Comparison of ENCODE assay signal across 22 cellular contexts in genomic region chr1:100142343-100142742, GRCh38. TPM values are rescaled to one million over a fixed set of nuclear protein-coding genes. Genes with fewer than 3 reads are reported as not detected.
DNase-seq lines count a peak whose midpoint lies in the region; ATAC-seq, FAIRE-seq and TF ChIP-seq lines count a peak whose summit lies in the region.
"Had no signal": no experiment of that assay in that cellular context is flagged by ENCODE, and none has a peak within 500 bp of the region (broad histone marks: within the 10 kb centered on the region; RNA-seq: fewer than 3 reads in every experiment).

No MANE protein-coding gene starts in this region.

- no peak overlapping the region for H3K9ac ChIP-seq in K562 (ENCODE audit: insufficient read depth in 1 of 2, low read depth in 2 of 2, low read length in 2 of 2)

- no peak overlapping the region for H3K4me2 ChIP-seq in K562 (ENCODE audit: insufficient read depth, low read length)
- H3K4me2 ChIP-seq: A549 had no signal

- no peak for DNase-seq in activated naive CD4-positive, alpha-beta T cell treated with anti-CD3 and anti-CD28 coated beads, Interleukin-2, amount 50 U/mL, for 72 hours (ENCODE audit: low spot score in 2 of 2)
- DNase-seq in activated naive CD4-positive, alpha-beta T cell (lab: John Stamatoyannopoulos, UW), result no peak
- DNase-seq in GM18507 (ENCODE audit: extremely low spot score, insufficient read length, low read depth) (no peak), K562 (ENCODE audit: extremely low read depth in 1 of 4, low spot score in 3 of 4) (peak in 1 of 4 experiments; percentile 20), COR-L47 (lab: John Stamatoyannopoulos, UW) (no peak), HPDE6-E6E7 (ENCODE audit: extremely low spot score) (no peak), thyroid gland (no peak)
- DNase-seq: GOT3, NCI-H1048, NCI-H1417, NCI-H1694 treated with DMSO at 0.1 percent for 48 hours, NCI-H2081, NCI-H2227 treated with DMSO at 0.1 percent for 48 hours, NCI-H526 treated with DMSO at 0.1 percent for 48 hours, Right ventricle myocardium superior, RPMI8226 had no signal

- H3K36me3 ChIP-seq in K562 (ENCODE audit: control insufficient read depth, insufficient read depth, low read length) (peaks cover 96% of the 10 kb centered on the region), thyroid gland (peaks cover 70 to 73% of the 10 kb centered on the region in 2 donors)

- no peaks in the 10 kb centered on the region for H3K9me3 ChIP-seq in K562 (replicated peaks; ENCODE audit: control insufficient read depth, insufficient read depth, low read depth, low read length)
- no peaks in the 10 kb centered on the region for H3K9me3 ChIP-seq in thyroid gland
- H3K9me3 ChIP-seq: A549, HAP-1, SJSA1 had no signal

- H3K79me2 ChIP-seq in K562 (ENCODE audit: control insufficient read depth, insufficient read depth, low read length), result no peaks in the 10 kb centered on the region

- peak; percentile 18 for FAIRE-seq in GM18507 (lab: Jason Lieb, UNC)
- no peak for FAIRE-seq in K562 (lab: Jason Lieb, UNC)
- FAIRE-seq: A549 had no signal

- BruUV-seq in K562 (replicated peaks; lab: Mats Ljungman, UMichigan), result no TSS peak

- H3K4me1 ChIP-seq in K562 (replicated peaks in 1 of 2; ENCODE audit: control insufficient read depth in 2 of 2, insufficient read depth in 2 of 2, low read length in 2 of 2) (peaks cover 0 to 11% of the 10 kb centered on the region in 2 experiments; a peak in 2 of 5 replicates), thyroid gland (no peaks in the 10 kb centered on the region)
- H3K4me1 ChIP-seq: A549, HAP-1, SJSA1 had no signal

- in situ Hi-C loops in K562 (cut with MboI), result no loop called here

- TF ChIP-seq CTCF in K562 (IDR thresholded peaks at IDR 0.05 in 2 of 3, conservative IDR thresholded peaks at IDR 0.05 in 1 of 3; ENCODE audit: insufficient read depth in 2 of 3, low read depth in 1 of 3, low read length in 3 of 3) (no peak), thyroid gland (IDR thresholded peaks at IDR 0.05) (no peak)

- TF ChIP-seq RAD21 in K562 (CRISPR knock-in tag; conservative IDR thresholded peaks at IDR 0.05 in 1 of 2, IDR thresholded peaks at IDR 0.05 in 1 of 2), result no peak

- H3K9me1 ChIP-seq in K562 (ENCODE audit: control insufficient read depth, insufficient read depth, low read length), result peaks cover 3% of the 10 kb centered on the region

- no peak overlapping the region for H3K4me3 Mint-ChIP-seq in stimulated activated memory B cell treated with anti-CD40 and anti-IgM and Interleukin-4, amounts not matched to agents 10 μg/mL and 1 μg/mL and 100 μg/mL, for 72 hours
- H3K4me3 Mint-ChIP-seq: IgD-negative memory B cell had no signal

- no peaks in the 10 kb centered on the region for H3K27me3 Mint-ChIP-seq in stimulated activated memory B cell treated with anti-CD40 and anti-IgM and Interleukin-4, amounts not matched to agents 10 μg/mL and 1 μg/mL and 100 μg/mL, for 72 hours
- H3K27me3 Mint-ChIP-seq: IgD-negative memory B cell had no signal

- H3K27me3 ChIP-seq in K562 (ENCODE audit: control insufficient read depth in 2 of 2, insufficient read depth in 2 of 2, low read length in 2 of 2), result no peaks in the 10 kb centered on the region
- no peaks in the 10 kb centered on the region for H3K27me3 ChIP-seq in thyroid gland
- H3K27me3 ChIP-seq: SJSA1 had no signal

- no peaks in the 10 kb centered on the region for H3K9me3 Mint-ChIP-seq in activated naive CD4-positive, alpha-beta T cell treated with anti-CD3 and anti-CD28 coated beads, Interleukin-2, amount 50 U/mL, for 72 hours
- no peaks in the 10 kb centered on the region for H3K9me3 Mint-ChIP-seq in stimulated activated memory B cell treated with anti-CD40 and anti-IgM and Interleukin-4, amounts not matched to agents 10 μg/mL and 1 μg/mL and 100 μg/mL, for 72 hours
- H3K9me3 Mint-ChIP-seq: IgD-negative memory B cell had no signal

- no peak overlapping the region for H3K27ac ChIP-seq in K562 (ENCODE audit: extremely low read depth, low read depth, low read length)
- no peak overlapping the region for H3K27ac ChIP-seq in thyroid gland
- H3K27ac ChIP-seq: A549, C4-2B, SJSA1 had no signal

- POLR2A ChIA-PET in K562 (lab: Yijun Ruan, JAX), result interaction anchor here (1.9 kb wide), 1 partner anchor 9 kb away, joined by 6 read pairs; the partner anchor contains the start of genes SASS6 and TRMT13

- H2AFZ ChIP-seq in K562 (ENCODE audit: low read depth, low read length), result no peak overlapping the region

- CTCF ChIA-PET in K562 (lab: Yijun Ruan, JAX; ENCODE audit: low intra/inter-chr PET ratio), result no interaction called here

- H3K27ac Mint-ChIP-seq in activated naive CD4-positive, alpha-beta T cell treated with anti-CD3 and anti-CD28 coated beads, Interleukin-2, amount 50 U/mL, for 72 hours, result peak overlapping the region; percentile 4 to 39
- H3K27ac Mint-ChIP-seq in stimulated activated memory B cell treated with anti-CD40 and anti-IgM and Interleukin-4, amounts not matched to agents 10 μg/mL and 1 μg/mL and 100 μg/mL, for 72 hours, result peak overlapping the region; percentile 15
- H3K27ac Mint-ChIP-seq: IgD-negative memory B cell had no signal

- no peaks in the 10 kb centered on the region for H4K20me1 ChIP-seq in K562 (replicated peaks; ENCODE audit: control insufficient read depth, insufficient read depth, low read length)

- ATAC-seq in activated naive CD4-positive, alpha-beta T cell treated with anti-CD3 and anti-CD28 coated beads, Interleukin-2, amount 50 U/mL, for 72 hours, result no peak
- ATAC-seq in K562, result no peak
- ATAC-seq in stimulated activated memory B cell treated with anti-CD40 and anti-IgM and Interleukin-4, amounts not matched to agents 10 μg/mL and 1 μg/mL and 100 μg/mL, for 72 hours, result no peak
- ATAC-seq: A549 had no signal

- no peak for TF ChIP-seq EP300 in K562 (IDR thresholded peaks at IDR 0.05; ENCODE audit: low read length)

- WGBS in K562 (ENCODE audit: insufficient coverage, low coverage, missing lambda C conversion rate), result 17% methylated on average over 3 of the region's 3 CpGs
- 91 to 96% methylated on average over 3 of the region's 3 CpGs for WGBS in thyroid gland, 2 donors

- H3K4me3 ChIP-seq in K562 (no peak overlapping the region), thyroid gland (replicated peaks in 1 of 3) (no peak overlapping the region)
- H3K4me3 ChIP-seq: A549, HAP-1, SJSA1 had no signal

- H3K36me3 Mint-ChIP-seq in activated naive CD4-positive, alpha-beta T cell treated with anti-CD3 and anti-CD28 coated beads, Interleukin-2, amount 50 U/mL, for 72 hours, result peaks cover 5 to 14% of the 10 kb centered on the region in 2 donors
- H3K36me3 Mint-ChIP-seq in stimulated activated memory B cell treated with anti-CD40 and anti-IgM and Interleukin-4, amounts not matched to agents 10 μg/mL and 1 μg/mL and 100 μg/mL, for 72 hours, result peaks cover 69% of the 10 kb centered on the region

- TF ChIP-seq POLR2A in K562 (conservative IDR thresholded peaks at IDR 0.05) (no peak), thyroid gland (IDR thresholded peaks at IDR 0.05) (no peak)

- no peaks in the 10 kb centered on the region for H3K4me1 Mint-ChIP-seq in stimulated activated memory B cell treated with anti-CD40 and anti-IgM and Interleukin-4, amounts not matched to agents 10 μg/mL and 1 μg/mL and 100 μg/mL, for 72 hours
- H3K4me1 Mint-ChIP-seq: IgD-negative memory B cell had no signal

- intact Hi-C loops in K562 (cut with micrococcal nuclease) (no loop called here), thyroid gland (cut with DNase I) (no loop called here)

RNA-seq across cellular contexts. Expression of gene TRMT13, which starts 9.4 kb away (rescaled TPM):
- 10 to 100 TPM; 15.5 to 17.5 TPM for total RNA-seq in activated naive CD4-positive, alpha-beta T cell treated with anti-CD3 and anti-CD28 coated beads, Interleukin-2, amount 50 U/mL, for 72 hours
- total RNA-seq in K562 (2011; cell fraction: chromatin; rRNA removed; ENCODE audit: low replicate concordance), result 19.3 and 67.4 TPM in 2 replicates
- total RNA-seq in K562 (2011; cell fraction: nucleolus; rRNA removed), result 7.8 and 12.4 TPM in 2 replicates
- total RNA-seq in K562 (2011; cell fraction: nucleoplasm; rRNA removed), result 20.9 and 33.7 TPM in 2 replicates
- 22.0 and 24.2 TPM in 2 replicates for total RNA-seq in K562 (2014; rRNA removed)
- total RNA-seq in K562 (2014; rRNA removed; fragmentation: Illumina TruSeq; extraction: Trizol), result 30.9 and 32.3 TPM in 2 replicates
- total RNA-seq in K562 (2015; rRNA removed; fragmentation: Illumina TruSeq; extraction: Trizol), result 26.8 and 28.9 TPM in 2 replicates
- total RNA-seq in K562 (2021), result 18.7 and 22.3 TPM in 2 replicates
- 26.8 and 33.0 TPM in 2 replicates for polyA plus RNA-seq in K562 (2011; rRNA removed)
- 1.8 and 4.8 TPM in 2 replicates for polyA plus RNA-seq in K562 (2011; cell fraction: cytosol; rRNA removed)
- 50.2 and 65.6 TPM in 2 replicates for polyA plus RNA-seq in K562 (2011; cell fraction: nucleus; rRNA removed)
- polyA plus RNA-seq in K562 (2012), result 15.6 and 16.2 TPM in 2 replicates
- polyA plus RNA-seq in K562 (2014; fragmentation: Illumina TruSeq; extraction: Trizol), result 26.3 and 31.1 TPM in 2 replicates
- polyA plus RNA-seq in K562 (2014; fragmentation: Nextera tagmentation; extraction: Ambion mirVana), result 10 to 100 TPM; 24.2 to 24.3 TPM
- polyA plus RNA-seq in K562 (2014; rRNA removed), result 25.6 and 30.3 TPM in 2 replicates
- 24.7 and 30.4 TPM in 2 replicates for polyA minus RNA-seq in K562 (2011; rRNA and poly(A)+ RNA removed)
- 5.4 and 12.7 TPM in 2 replicates for polyA minus RNA-seq in K562 (2011; cell fraction: cytosol; rRNA and poly(A)+ RNA removed)
- 27.5 and 45.0 TPM in 2 replicates for polyA minus RNA-seq in K562 (2011; cell fraction: nucleus; rRNA and poly(A)+ RNA removed)
- total RNA-seq in thyroid gland, result 10 to 100 TPM; 27.6 to 39.5 (median 36.1) TPM

RNA-seq across cellular contexts. Expression of gene SASS6, which starts 9.6 kb away (rescaled TPM):
- 10 to 100 TPM; 14.5 to 16.7 TPM for total RNA-seq in activated naive CD4-positive, alpha-beta T cell treated with anti-CD3 and anti-CD28 coated beads, Interleukin-2, amount 50 U/mL, for 72 hours
- total RNA-seq in K562 (2011; cell fraction: chromatin; rRNA removed; ENCODE audit: low replicate concordance), result 6.0 and 37.1 TPM in 2 replicates
- 3.0 and 4.3 TPM in 2 replicates for total RNA-seq in K562 (2011; cell fraction: nucleolus; rRNA removed)
- total RNA-seq in K562 (2011; cell fraction: nucleoplasm; rRNA removed), result 8.9 and 14.3 TPM in 2 replicates
- total RNA-seq in K562 (2014; rRNA removed) (14.8 and 15.4 TPM in 2 replicates), K562 (2014; rRNA removed; fragmentation: Illumina TruSeq; extraction: Trizol) (34.1 and 38.3 TPM in 2 replicates), K562 (2015; rRNA removed; fragmentation: Illumina TruSeq; extraction: Trizol) (28.8 and 32.9 TPM in 2 replicates), K562 (2021) (18.0 and 18.7 TPM in 2 replicates), thyroid gland (1 to 10 TPM; 2.6 to 4.6 (median 3.5) TPM)
- polyA plus RNA-seq in K562 (2011; rRNA removed) (8.4 and 11.6 TPM in 2 replicates), K562 (2014; fragmentation: Illumina TruSeq; extraction: Trizol) (22.4 and 29.2 TPM in 2 replicates), K562 (2014; fragmentation: Nextera tagmentation; extraction: Ambion mirVana) (10 to 100 TPM; 14.7 to 16.4 TPM), K562 (2014; rRNA removed) (14.9 and 18.5 TPM in 2 replicates)
- polyA plus RNA-seq in K562 (2011; cell fraction: cytosol; rRNA removed), result 0.83 and 2.3 TPM in 2 replicates
- 11.5 and 13.1 TPM in 2 replicates for polyA plus RNA-seq in K562 (2011; cell fraction: nucleus; rRNA removed)
- 11.9 and 12.3 TPM in 2 replicates for polyA plus RNA-seq in K562 (2012)
- polyA minus RNA-seq in K562 (2011; rRNA and poly(A)+ RNA removed), result 10.3 and 10.6 TPM in 2 replicates
- polyA minus RNA-seq in K562 (2011; cell fraction: cytosol; rRNA and poly(A)+ RNA removed), result 3.1 and 3.6 TPM in 2 replicates
- polyA minus RNA-seq in K562 (2011; cell fraction: nucleus; rRNA and poly(A)+ RNA removed), result 6.6 and 12.7 TPM in 2 replicates

RNA-seq across cellular contexts. Expression of gene LRRC39, which starts 35.7 kb away (rescaled TPM):
- under 1 TPM; 0.32 to 0.70 TPM for total RNA-seq in activated naive CD4-positive, alpha-beta T cell treated with anti-CD3 and anti-CD28 coated beads, Interleukin-2, amount 50 U/mL, for 72 hours
- total RNA-seq in K562 (2011; cell fraction: chromatin; rRNA removed; ENCODE audit: low replicate concordance), result 0.93 and 5.3 TPM in 2 replicates
- total RNA-seq in K562 (2011; cell fraction: nucleolus; rRNA removed), result 0.50 and 0.79 TPM in 2 replicates
- total RNA-seq in K562 (2011; cell fraction: nucleoplasm; rRNA removed), result 0.76 and 1.2 TPM in 2 replicates
- total RNA-seq in K562 (2014; rRNA removed), result 1.1 and 1.3 TPM in 2 replicates
- total RNA-seq in K562 (2014; rRNA removed; fragmentation: Illumina TruSeq; extraction: Trizol), result 1.2 and 1.5 TPM in 2 replicates
- 1.2 and 1.4 TPM in 2 replicates for total RNA-seq in K562 (2015; rRNA removed; fragmentation: Illumina TruSeq; extraction: Trizol)
- total RNA-seq in K562 (2021), result 0.69 and 1.1 TPM in 2 replicates
- 3.1 TPM in 2 replicates for polyA plus RNA-seq in K562 (2011; rRNA removed)
- 0.10 and 0.59 TPM in 2 replicates for polyA plus RNA-seq in K562 (2011; cell fraction: cytosol; rRNA removed)
- polyA plus RNA-seq in K562 (2011; cell fraction: nucleus; rRNA removed), result 5.3 and 8.0 TPM in 2 replicates
- polyA plus RNA-seq in K562 (2012), result 0.70 and 1.7 TPM in 2 replicates
- polyA plus RNA-seq in K562 (2014; fragmentation: Illumina TruSeq; extraction: Trizol), result 1.8 TPM in 2 replicates
- polyA plus RNA-seq in K562 (2014; fragmentation: Nextera tagmentation; extraction: Ambion mirVana), result 1 to 10 TPM in 1 of 2 experiments, under 1 TPM in 1; 1.00 to 1.1 TPM
- 2.3 and 2.5 TPM in 2 replicates for polyA plus RNA-seq in K562 (2014; rRNA removed)
- 1.2 and 2.2 TPM in 2 replicates for polyA minus RNA-seq in K562 (2011; rRNA and poly(A)+ RNA removed)
- not detected in 2 replicates for polyA minus RNA-seq in K562 (2011; cell fraction: cytosol; rRNA and poly(A)+ RNA removed)
- 0.40 and 1.1 TPM in 2 replicates for polyA minus RNA-seq in K562 (2011; cell fraction: nucleus; rRNA and poly(A)+ RNA removed)
- total RNA-seq in thyroid gland, result 1 to 10 TPM in 3 of 4 donors, under 1 TPM in 1; 0.39 to 3.6 (median 2.3) TPM
- total RNA-seq: SJSA1 had no signal
- polyA plus RNA-seq: IgD-negative memory B cell had no signal
